Comparison of ENCODE assay signal across 23 cellular contexts in genomic region chr2:100995309-100996075, GRCh38.
"Had no signal": no experiment of that assay in that cellular context is flagged by ENCODE, and none has a peak within 500 bp of the region (broad histone marks: within the 10 kb centered on the region; RNA-seq: fewer than 3 reads in every experiment).

No MANE protein-coding gene starts in this region.

- H3K36me3 Mint-ChIP-seq: type B pancreatic cell had no signal

- H3K4me1 Mint-ChIP-seq: nephron had no signal

- H3K4me3 Mint-ChIP-seq: naive thymus-derived CD4-positive, alpha-beta T cell; nephron; type B pancreatic cell had no signal

- H3K27ac Mint-ChIP-seq: nephron, type B pancreatic cell had no signal

- ATAC-seq: foreskin keratinocyte; gastroesophageal sphincter; left cardiac atrium; left lung; naive thymus-derived CD4-positive, alpha-beta T cell; pancreas; sciatic nerve had no signal

- DNase-seq: effector CD4-positive, alpha-beta T cell; foreskin keratinocyte; heart right ventricle; hippocampal formation; left cardiac atrium; left lung; mammary epithelial cell; mesendoderm; midbrain; naive thymus-derived CD4-positive, alpha-beta T cell; occipital lobe; pancreas; stimulated activated CD4-positive, alpha-beta T cell treated with anti-CD3 and anti-CD28 coated beads, Interleukin-12 subunit alpha, Interleukin-12 subunit beta, amount 100 ng/mL, for 4 hours; stimulated activated CD4-positive, alpha-beta T cell treated with anti-CD3 and anti-CD28 coated beads, Interleukin-1b, Interleukin-23, amount 100 ng/mL, for 48 hours; stimulated activated CD4-positive, alpha-beta T cell treated with anti-CD3 and anti-CD28 coated beads, Interleukin-4, amount 100 ng/mL, for 1 hour; stimulated activated CD8-positive, alpha-beta memory T cell treated with anti-CD3 and anti-CD28 coated beads, Interleukin-4, amount 100 ng/mL, for 48 hours; stimulated activated naive CD4-positive, alpha-beta T cell treated with Interleukin-2 at 50 U/mL for 16 hours; stomach; thyroid gland had no signal

- H3K27me3 Mint-ChIP-seq: type B pancreatic cell had no signal

- H3K9me3 Mint-ChIP-seq: naive thymus-derived CD4-positive, alpha-beta T cell; nephron; type B pancreatic cell had no signal
